In the genomic region with DNA sequence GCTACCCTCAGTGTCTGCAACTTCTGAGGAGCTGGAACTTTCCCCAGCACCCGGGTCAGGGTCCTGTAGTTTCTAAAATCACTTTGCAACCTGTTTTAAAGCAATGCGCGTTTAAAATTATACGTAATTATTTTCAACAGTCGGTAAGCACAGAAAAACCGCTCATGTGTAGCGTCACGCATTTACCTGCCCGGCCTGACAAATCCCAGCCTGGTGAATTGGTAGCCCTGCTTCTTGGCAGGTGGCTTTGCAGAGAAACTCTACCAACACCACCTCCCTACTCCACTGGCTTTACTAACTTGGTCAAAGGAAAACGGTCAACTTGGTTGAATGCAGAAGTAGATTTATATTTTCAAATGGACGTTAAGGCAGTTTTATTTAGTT, we compare ENCODE assay signal across 8 cellular contexts. TPM values are rescaled to one million over a fixed set of nuclear protein-coding genes. Genes with fewer than 3 reads are reported as not detected.
DNase-seq lines count a peak whose midpoint lies in the region; ATAC-seq and TF ChIP-seq lines count a peak whose summit lies in the region.

No MANE protein-coding gene starts in this region.

- H3K4me1 ChIP-seq in HCT116 (ENCODE audit: control insufficient read depth in 1 of 2, insufficient read depth in 2 of 2, low read length in 2 of 2) = peaks cover 22 to 32% of the 10 kb centered on the region in 2 experiments; a peak in 3 of 4 replicates
- no peaks in the 10 kb centered on the region for H3K4me1 ChIP-seq in PC-9 (replicated peaks; ENCODE audit: insufficient read depth)
- peaks cover 0 to 8% of the 10 kb centered on the region in 2 donors for H3K4me1 ChIP-seq in right atrium auricular region
- H3K4me1 ChIP-seq in skeletal muscle tissue (ENCODE audit: control insufficient read depth in 3 of 3, insufficient read depth in 3 of 3, low read length in 3 of 3) = peaks cover 0 to 4% (median 0%) of the 10 kb centered on the region in 3 donors

- TF ChIP-seq RAD21 in HCT116 (IDR thresholded peaks at IDR 0.05; ENCODE audit: low read depth) = no peak

- H4K20me1 ChIP-seq in HCT116 (ENCODE audit: insufficient read depth) = no peaks in the 10 kb centered on the region
- no peaks in the 10 kb centered on the region for H4K20me1 ChIP-seq in PC-9 (ENCODE audit: insufficient read depth)

- H3K9me2 ChIP-seq in HCT116 (ENCODE audit: insufficient read depth) = no peaks in the 10 kb centered on the region
- H3K9me2 ChIP-seq in PC-9 (ENCODE audit: insufficient read depth) = no peaks in the 10 kb centered on the region

- H3K27me3 ChIP-seq in HCT116 (ENCODE audit: insufficient read depth, low read length) (no peaks in the 10 kb centered on the region), PC-9 (ENCODE audit: insufficient read depth, low read depth) (no peaks in the 10 kb centered on the region), right atrium auricular region (peaks cover 0 to 7% of the 10 kb centered on the region in 2 donors), skeletal muscle tissue (ENCODE audit: control insufficient read depth in 3 of 3, insufficient read depth in 3 of 3, low read length in 3 of 3) (peaks cover 0 to 5% (median 4%) of the 10 kb centered on the region in 3 donors)

- H3K9ac ChIP-seq in HCT116 (ENCODE audit: low read length) (peak overlapping the region; percentile 71), skeletal muscle tissue (ENCODE audit: low read depth in 1 of 3, low read length in 3 of 3) (no peak overlapping the region)

- H3K4me3 ChIP-seq in HCT116 (replicated peaks in 1 of 2; ENCODE audit: low read depth in 1 of 2, low read length in 2 of 2) (peak overlapping the region; percentile 53 to 68), PC-9 (peak overlapping the region; percentile 66), right atrium auricular region (peak overlapping the region; percentile 28 to 55), skeletal muscle tissue (ENCODE audit: low read length in 3 of 3) (peak overlapping the region; percentile 53 to 63 (median 60))

- RAD21 ChIA-PET in HCT116 (lab: Charles Lee; ENCODE audit: low non-redundant PET in 1 of 2, low total read pairs in 2 of 2, uncharacterized antibody in 2 of 2, unreplicated experiment in 2 of 2) = no interaction called here

- intact Hi-C loops in HCT116 (cut with micrococcal nuclease) (no loop called here), PC-9 (cut with micrococcal nuclease; ENCODE audit: unreplicated experiment) (loop anchor here (10.0 kb wide), 1 partner anchor 194 kb away; no protein-coding TSS in a partner anchor), posterior cingulate gyrus (cut with DNase I) (no loop called here)

- TF ChIP-seq CTCF in GM10248 (IDR thresholded peaks at IDR 0.05; ENCODE audit: control extremely low read depth, extremely low read depth, low read depth, missing control alignments) (no peak), HCT116 (IDR thresholded peaks at IDR 0.05 in 2 of 3, conservative IDR thresholded peaks at IDR 0.05 in 1 of 3; ENCODE audit: borderline replicate concordance in 1 of 3, insufficient read depth in 1 of 3, low read depth in 2 of 3, low read length in 2 of 3) (no peak), PC-9 (conservative IDR thresholded peaks at IDR 0.05) (no peak), right atrium auricular region (IDR thresholded peaks at IDR 0.05) (no peak)

- peak; percentile 75 for ATAC-seq in HCT116
- ATAC-seq in HG02678 (IDR thresholded peaks at IDR 0.05; ENCODE audit: unreplicated experiment) = no peak

- POLR2A ChIA-PET in GM10248 (lab: Yijun Ruan, JAX) = no interaction called here
- POLR2A ChIA-PET in HCT116 (lab: Charles Lee) = no interaction called here
- POLR2A ChIA-PET in PC-9 (lab: Charles Lee; ENCODE audit: unreplicated experiment) = no interaction called here

- H3K4me2 ChIP-seq in HCT116 (ENCODE audit: low read length) (peak overlapping the region; percentile 82), PC-9 (peak overlapping the region; percentile 76)

- H3K79me2 ChIP-seq in HCT116 (ENCODE audit: insufficient read depth, low read length) (no peaks in the 10 kb centered on the region), PC-9 (ENCODE audit: low read depth) (no peaks in the 10 kb centered on the region)

- TF ChIP-seq POLR2A in HCT116 (IDR thresholded peaks at IDR 0.05; ENCODE audit: borderline replicate concordance, extremely low read depth, insufficient read depth, insufficient read length) = no peak

- H3K9me3 ChIP-seq in HCT116 (ENCODE audit: control insufficient read depth in 1 of 2, insufficient read depth in 1 of 2, low read depth in 1 of 2, low read length in 2 of 2) (no peaks in the 10 kb centered on the region), PC-9 (ENCODE audit: insufficient read depth, low read depth) (no peaks in the 10 kb centered on the region), right atrium auricular region (no peaks in the 10 kb centered on the region), skeletal muscle tissue (ENCODE audit: control insufficient read depth in 3 of 3, low read length in 3 of 3) (no peaks in the 10 kb centered on the region)

- H3K36me3 ChIP-seq in HCT116 (ENCODE audit: control insufficient read depth in 1 of 2, insufficient read depth in 2 of 2, low read length in 2 of 2) = no peaks in the 10 kb centered on the region
- H3K36me3 ChIP-seq in PC-9 (ENCODE audit: low read depth) = no peaks in the 10 kb centered on the region
- no peaks in the 10 kb centered on the region for H3K36me3 ChIP-seq in right atrium auricular region
- H3K36me3 ChIP-seq in skeletal muscle tissue (ENCODE audit: control insufficient read depth in 3 of 3, insufficient read depth in 3 of 3, low read length in 3 of 3) = no peaks in the 10 kb centered on the region

- no peaks in the 10 kb centered on the region for H3F3A ChIP-seq in PC-9 (ENCODE audit: insufficient read depth, low read depth)

- peak overlapping the region; percentile 87 for H2AFZ ChIP-seq in HCT116 (ENCODE audit: low read depth, low read length, poor library complexity, severe bottlenecking)
- H2AFZ ChIP-seq in PC-9 = peak overlapping the region; percentile 85

- TSS peak; percentile 42 for BruUV-seq in HCT116 (replicated peaks; lab: Mats Ljungman, UMichigan)
- no TSS peak for BruUV-seq in PC-9 (replicated peaks; lab: Mats Ljungman, UMichigan)

- DNase-seq in GM10248 (ENCODE audit: extremely low spot score) = peak; percentile 24
- DNase-seq in HCT116 (ENCODE audit: low read depth, low spot score) = peak; percentile 52
- DNase-seq in PC-9 = no peak
- no peak for DNase-seq in right atrium auricular region (ENCODE audit: low spot score)
- DNase-seq in posterior cingulate gyrus = no peak
- DNase-seq in MV-4-11 (lab: John Stamatoyannopoulos, UW) = no peak

- CTCF ChIA-PET in GM10248 (lab: Yijun Ruan, JAX) = interaction anchor here (0.8 kb wide), 1 partner anchor 54 kb away, joined by 3 read pairs; no protein-coding TSS in a partner anchor
- CTCF ChIA-PET in HCT116 (lab: Charles Lee) = no interaction called here
- CTCF ChIA-PET in PC-9 (lab: Charles Lee) = no interaction called here

- peak overlapping the region; percentile 85 for H3K27ac ChIP-seq in HCT116 (ENCODE audit: low read depth, low read length)
- H3K27ac ChIP-seq in PC-9 = no peak overlapping the region
- H3K27ac ChIP-seq in right atrium auricular region = no peak overlapping the region
- H3K27ac ChIP-seq in skeletal muscle tissue (ENCODE audit: low read depth, low read length) = no peak overlapping the region

TF ChIP-seq in HCT116, 20 proteins besides CTCF, POLR2A, EP300 and RAD21:
- TF ChIP-seq YY1 (IDR thresholded peaks at IDR 0.05; ENCODE audit: extremely low read depth, insufficient replicate concordance, low read depth, low read length) = no peak
- TF ChIP-seq, protein P1, sequence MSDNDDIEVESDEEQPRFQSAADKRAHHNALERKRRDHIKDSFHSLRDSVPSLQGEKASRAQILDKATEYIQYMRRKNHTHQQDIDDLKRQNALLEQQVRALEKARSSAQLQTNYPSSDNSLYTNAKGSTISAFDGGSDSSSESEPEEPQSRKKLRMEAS (IDR thresholded peaks at IDR 0.05) = peak; percentile 15; the same call in 1 of the 2 replicates

RNA-seq across cellular contexts. Expression of gene BANK1, which starts 0.7 kb away (rescaled TPM):
- 2.4 TPM for total RNA-seq in HCT116 (2021; ENCODE audit: unreplicated experiment)
- polyA plus RNA-seq in HCT116 (2012) = 3.3 and 3.9 TPM in 2 replicates
- total RNA-seq in PC-9 (2021) = 2.2 and 2.7 TPM in 2 replicates
- total RNA-seq in right atrium auricular region = 1 to 10 TPM in 1 of 2 donors, not detected in 1; 1.4 TPM
- 0.52 TPM for total RNA-seq in skeletal muscle tissue

Comparison
In these comparisons a context has a peak if more than half of its experiments do, and no peak if none do; other contexts are left out.
1. DNase-seq: peak in GM10248 (single experiment) and HCT116 (single experiment); none in PC-9 (0 of 2), right atrium auricular region (single experiment), posterior cingulate gyrus (0 of 10) and MV-4-11 (single experiment).
2. Peak in every context shown above with its lines, with median percentiles within 50 percentile points of each other: H3K4me3 ChIP-seq.